In the genomic region with DNA sequence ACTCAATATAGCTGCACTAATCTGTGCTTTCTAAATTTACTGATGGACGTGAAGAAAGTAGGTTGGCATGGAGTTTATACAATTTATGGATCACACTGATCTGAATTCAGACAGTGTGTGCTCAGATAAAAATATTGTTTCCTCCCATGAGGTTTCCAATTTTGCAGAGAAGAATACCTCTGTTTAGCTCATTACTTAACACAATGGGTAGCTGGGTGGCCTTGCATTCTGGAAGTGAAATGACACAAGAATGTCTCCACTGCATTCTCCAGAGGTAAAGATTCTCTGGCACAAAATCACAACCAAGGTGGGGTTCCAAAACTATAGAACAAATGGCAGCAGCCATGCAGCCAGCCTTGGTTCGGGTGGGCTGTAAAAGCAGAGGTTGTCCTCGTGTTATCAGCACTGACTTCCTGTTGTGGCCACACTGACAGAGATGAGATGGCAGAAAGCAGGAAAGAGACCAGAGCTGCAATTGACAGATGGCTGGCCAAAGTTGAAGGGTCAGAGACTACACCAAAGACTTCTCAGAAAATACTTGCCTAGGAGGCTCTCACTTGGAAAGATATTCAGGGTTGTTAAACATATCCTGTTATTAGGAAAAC, we compare ENCODE assay signal across 8 cellular contexts. TPM values are rescaled to one million over a fixed set of nuclear protein-coding genes. Genes with fewer than 3 reads are reported as not detected.
DNase-seq lines count a peak whose midpoint lies in the region; ATAC-seq, FAIRE-seq and TF ChIP-seq lines count a peak whose summit lies in the region.

No MANE protein-coding gene starts in this region.

- no peak for TF ChIP-seq CTCF in RWPE1 (conservative IDR thresholded peaks at IDR 0.05; ENCODE audit: low read depth)

- CTCF ChIA-PET in RWPE1 (lab: Yijun Ruan, JAX): no interaction called here

- no peak for DNase-seq in GM12891 (ENCODE audit: insufficient read length, low spot score)
- peak; percentile 11 to 56 for DNase-seq in erythroblast (lab: John Stamatoyannopoulos, UW)
- DNase-seq in NCI-H526 treated with DMSO at 0.1 percent for 48 hours (lab: John Stamatoyannopoulos, UW): no peak
- DNase-seq in RWPE1 (ENCODE audit: low spot score): no peak
- no peak for DNase-seq in NCI-H446 (lab: John Stamatoyannopoulos, UW)
- no peak for DNase-seq in activated CD4-positive, alpha-beta T cell treated with anti-CD3 and anti-CD28 coated beads for 1 hour

- H3K27ac ChIP-seq in RWPE1: no peak overlapping the region

- peak; percentile 96 for ATAC-seq in GM21423 (IDR thresholded peaks at IDR 0.05; ENCODE audit: unreplicated experiment)
- ATAC-seq in HG03439 (IDR thresholded peaks at IDR 0.05; ENCODE audit: unreplicated experiment): peak; percentile 77

- POLR2A ChIA-PET in RWPE1 (lab: Yijun Ruan, JAX; ENCODE audit: low non-redundant PET): no interaction called here

- peak; percentile 80 for FAIRE-seq in GM12891 (lab: Jason Lieb, UNC)

- TF ChIP-seq POLR2A in GM12891 (IDR thresholded peaks at IDR 0.05; ENCODE audit: low read depth, low read length) (no peak), erythroblast (IDR thresholded peaks at IDR 0.05; ENCODE audit: low read length) (no peak)

TF ChIP-seq in GM12891, 5 proteins besides CTCF, POLR2A, EP300 and RAD21:
- TF ChIP-seq SPI1 (IDR thresholded peaks at IDR 0.05; ENCODE audit: low read depth, low read length) (0 out of 2 replicates have a peak, but pooled peaks have one; percentile 28), POU2F2 (IDR thresholded peaks at IDR 0.05; ENCODE audit: low read depth, low read length) (no peak)

RNA-seq across cellular contexts. Expression of a gene that starts 50.2 kb away (rescaled TPM):
- polyA plus RNA-seq in GM12891 (2012; ENCODE audit: low read depth, missing spikeins): 89.7 TPM

Comparison
In these comparisons a context has a peak if more than half of its experiments do, and no peak if none do; other contexts are left out.
1. DNase-seq: peak in erythroblast (2 of 2); none in GM12891 (single experiment), NCI-H526 treated with DMSO at 0.1 percent for 48 hours (single experiment), RWPE1 (single experiment), NCI-H446 (0 of 2) and activated CD4-positive, alpha-beta T cell treated with anti-CD3 and anti-CD28 coated beads for 1 hour (single experiment).